In the genomic region with DNA sequence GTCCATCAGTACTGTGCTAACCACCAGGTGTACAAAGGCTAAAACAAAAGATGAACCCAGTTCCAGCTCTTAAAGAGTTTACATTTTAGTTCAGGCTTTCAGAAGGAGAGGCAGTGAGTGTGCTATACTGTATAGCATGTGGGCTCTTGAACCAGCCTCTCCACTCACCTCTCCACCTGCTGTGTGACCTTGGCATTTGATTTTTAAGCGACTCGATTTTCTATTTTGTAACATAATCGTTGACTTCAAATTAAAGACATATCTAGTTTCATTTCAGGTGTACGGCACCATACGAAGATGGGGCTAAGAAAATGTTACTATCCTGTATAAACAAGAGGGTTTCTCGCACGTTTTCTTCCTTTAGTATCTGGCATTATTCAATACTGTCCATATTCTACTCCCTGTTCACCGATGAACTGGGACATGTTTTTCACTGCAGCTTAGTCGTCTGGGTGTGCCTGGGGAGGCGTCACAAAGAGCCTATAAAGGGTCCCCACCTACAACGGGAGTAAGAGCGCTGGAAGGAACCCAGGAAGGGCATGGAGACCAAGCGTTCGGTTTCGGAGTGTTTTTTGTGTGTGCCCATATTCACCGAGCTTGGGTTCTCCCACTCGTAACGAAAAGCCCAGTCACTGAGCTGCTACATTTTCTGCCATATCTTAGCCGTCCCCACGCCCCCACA, we compare ENCODE assay signal across 8 cellular contexts. TPM values are rescaled to one million over a fixed set of nuclear protein-coding genes. Genes with fewer than 3 reads are reported as not detected.
DNase-seq lines count a peak whose midpoint lies in the region; ATAC-seq lines count a peak whose summit lies in the region.

No MANE protein-coding gene starts in this region.

- intact Hi-C loops in activated T-helper 1 cell treated with anti-CD3 and anti-CD28 coated beads, Interleukin-12 subunit alpha, Interleukin-12 subunit beta, Interleukin-2, Interleukin-4 antibody, amounts not matched to agents 30 ng/mL and 10 ng/mL and 1 ng/mL, durations not matched to agents 14 hours and 24 hours and 36 hours (cut with micrococcal nuclease), result loop anchor here (1.0 to 10.0 kb wide), 2 partner anchors 8 to 1515 kb away; partner anchors contain the start of gene RXYLT1
- intact Hi-C loops in left ventricle myocardium superior (cut with micrococcal nuclease), result no loop called here

- H3K9me3 Mint-ChIP-seq in T-helper 1 cell treated with Interleukin-12 subunit alpha and Interleukin-12 subunit beta and Interleukin-4 antibody, amounts not matched to agents 30 μg/mL and 1 μg/mL, for 36 hours, result no peaks in the 10 kb centered on the region
- H3K9me3 Mint-ChIP-seq in activated T-helper 1 cell treated with anti-CD3 and anti-CD28 coated beads, Interleukin-12 subunit alpha, Interleukin-12 subunit beta, Interleukin-2, Interleukin-4 antibody, amounts not matched to agents 30 ng/mL and 10 ng/mL and 1 ng/mL, durations not matched to agents 14 hours and 24 hours and 36 hours, result no peaks in the 10 kb centered on the region

- H3K36me3 Mint-ChIP-seq in T-helper 1 cell treated with Interleukin-12 subunit alpha and Interleukin-12 subunit beta and Interleukin-4 antibody, amounts not matched to agents 30 μg/mL and 1 μg/mL, for 36 hours (ENCODE audit: low read depth), result peaks cover 27% of the 10 kb centered on the region
- H3K36me3 Mint-ChIP-seq in activated T-helper 1 cell treated with anti-CD3 and anti-CD28 coated beads, Interleukin-12 subunit alpha, Interleukin-12 subunit beta, Interleukin-2, Interleukin-4 antibody, amounts not matched to agents 30 ng/mL and 10 ng/mL and 1 ng/mL, durations not matched to agents 14 hours and 24 hours and 36 hours (ENCODE audit: low read depth), result peaks cover 7% of the 10 kb centered on the region

- H3K4me3 Mint-ChIP-seq in T-helper 1 cell treated with Interleukin-12 subunit alpha and Interleukin-12 subunit beta and Interleukin-4 antibody, amounts not matched to agents 30 μg/mL and 1 μg/mL, for 36 hours, result peak overlapping the region; percentile 94
- H3K4me3 Mint-ChIP-seq in activated T-helper 1 cell treated with anti-CD3 and anti-CD28 coated beads, Interleukin-12 subunit alpha, Interleukin-12 subunit beta, Interleukin-2, Interleukin-4 antibody, amounts not matched to agents 30 ng/mL and 10 ng/mL and 1 ng/mL, durations not matched to agents 14 hours and 24 hours and 36 hours, result peak overlapping the region; percentile 97

- ATAC-seq in HG02623 (IDR thresholded peaks at IDR 0.05; ENCODE audit: unreplicated experiment) (peak; percentile 8), left ventricle myocardium superior (peak; percentile 53), HG03469 (IDR thresholded peaks at IDR 0.05; ENCODE audit: unreplicated experiment) (no peak)

- peak overlapping the region; percentile 87 for H3K4me3 ChIP-seq in skeletal muscle cell (ENCODE audit: low read depth, low read length)

- H3K27ac Mint-ChIP-seq in T-helper 1 cell treated with Interleukin-12 subunit alpha and Interleukin-12 subunit beta and Interleukin-4 antibody, amounts not matched to agents 30 μg/mL and 1 μg/mL, for 36 hours, result peak overlapping the region; percentile 98
- H3K27ac Mint-ChIP-seq in activated T-helper 1 cell treated with anti-CD3 and anti-CD28 coated beads, Interleukin-12 subunit alpha, Interleukin-12 subunit beta, Interleukin-2, Interleukin-4 antibody, amounts not matched to agents 30 ng/mL and 10 ng/mL and 1 ng/mL, durations not matched to agents 14 hours and 24 hours and 36 hours, result peak overlapping the region; percentile 99

- peaks cover 35% of the 10 kb centered on the region for H3K4me1 Mint-ChIP-seq in T-helper 1 cell treated with Interleukin-12 subunit alpha and Interleukin-12 subunit beta and Interleukin-4 antibody, amounts not matched to agents 30 μg/mL and 1 μg/mL, for 36 hours (ENCODE audit: low read depth)
- H3K4me1 Mint-ChIP-seq in activated T-helper 1 cell treated with anti-CD3 and anti-CD28 coated beads, Interleukin-12 subunit alpha, Interleukin-12 subunit beta, Interleukin-2, Interleukin-4 antibody, amounts not matched to agents 30 ng/mL and 10 ng/mL and 1 ng/mL, durations not matched to agents 14 hours and 24 hours and 36 hours (ENCODE audit: low read depth), result peaks cover 58% of the 10 kb centered on the region

- no peaks in the 10 kb centered on the region for H3K27me3 Mint-ChIP-seq in T-helper 1 cell treated with Interleukin-12 subunit alpha and Interleukin-12 subunit beta and Interleukin-4 antibody, amounts not matched to agents 30 μg/mL and 1 μg/mL, for 36 hours (ENCODE audit: low read depth)
- no peaks in the 10 kb centered on the region for H3K27me3 Mint-ChIP-seq in activated T-helper 1 cell treated with anti-CD3 and anti-CD28 coated beads, Interleukin-12 subunit alpha, Interleukin-12 subunit beta, Interleukin-2, Interleukin-4 antibody, amounts not matched to agents 30 ng/mL and 10 ng/mL and 1 ng/mL, durations not matched to agents 14 hours and 24 hours and 36 hours (ENCODE audit: insufficient read depth)

- no peak for DNase-seq in T-helper 1 cell
- peak; percentile 76 for DNase-seq in NCI-H1417 treated with DMSO at 0.1 percent for 48 hours (lab: John Stamatoyannopoulos, UW)
- DNase-seq in activated T-helper 1 cell treated with anti-CD3 and anti-CD28 coated beads, Interleukin-12 subunit alpha, Interleukin-12 subunit beta, Interleukin-2, Interleukin-4 antibody, amounts not matched to agents 30 ng/mL and 10 ng/mL and 1 ng/mL, durations not matched to agents 14 hours and 24 hours and 36 hours (ENCODE audit: low spot score), result no peak
- no peak for DNase-seq in left ventricle myocardium superior
- DNase-seq in skeletal muscle cell (ENCODE audit: low read depth), result no peak

RNA-seq across cellular contexts. Expression of gene USP15, which starts 0.8 kb away (rescaled TPM):
- 100 and 110 TPM in 2 replicates for total RNA-seq in activated T-helper 1 cell treated with anti-CD3 and anti-CD28 coated beads, Interleukin-12 subunit alpha, Interleukin-12 subunit beta, Interleukin-2, Interleukin-4 antibody, amounts not matched to agents 30 ng/mL and 10 ng/mL and 1 ng/mL, durations not matched to agents 14 hours and 24 hours and 36 hours
- 53.5 TPM for total RNA-seq in left ventricle myocardium superior
